Comparison of ENCODE assay signal across 1 cellular context in the genomic region with DNA sequence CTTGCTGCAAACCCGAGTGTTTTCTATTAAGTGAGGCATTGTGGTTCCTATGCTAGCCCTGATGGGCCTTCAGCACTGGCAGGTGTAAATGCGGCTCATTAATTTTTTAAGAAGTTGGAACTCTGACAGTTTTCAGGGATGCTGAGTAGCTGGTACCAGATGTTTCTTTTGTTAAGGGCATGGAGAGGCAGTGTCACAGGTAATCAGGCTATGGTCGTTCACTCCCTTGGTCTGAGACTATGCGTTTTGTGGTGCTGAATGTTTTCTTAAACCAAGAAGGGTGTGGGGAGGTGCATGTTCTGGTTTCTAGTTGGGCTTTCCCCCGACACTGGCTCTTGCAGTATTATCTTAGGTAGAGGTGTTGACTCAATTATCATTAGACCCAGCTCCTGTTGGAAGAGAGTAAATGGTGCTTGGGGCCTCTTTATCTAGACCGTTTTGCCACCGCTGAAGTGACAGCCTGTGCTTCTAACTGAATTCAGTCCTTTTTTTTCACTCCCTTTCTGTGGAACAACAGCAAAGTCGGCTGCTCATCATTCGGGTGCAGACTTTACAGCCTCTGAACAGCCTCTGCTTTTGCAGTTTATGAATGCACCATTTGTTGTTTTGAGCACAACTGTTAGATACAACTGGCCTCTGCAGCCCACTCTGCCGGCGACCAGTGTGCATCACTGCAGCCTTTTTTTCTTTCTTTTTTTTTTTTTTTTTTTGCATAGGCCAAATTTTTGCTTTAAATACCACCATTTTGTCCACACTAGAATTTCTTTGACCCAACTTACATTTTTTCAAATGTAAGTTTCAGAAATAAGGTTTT.
A peak's percentile ranks its signal among the peaks of the same experiment; 100 is the strongest.
TF ChIP-seq lines count a peak whose summit lies in the region.

No MANE protein-coding gene starts in this region.

TF ChIP-seq in K562, 482 proteins besides CTCF, POLR2A, EP300 and RAD21 (continued from another document and continues in another):
- TF ChIP-seq, protein P1, sequence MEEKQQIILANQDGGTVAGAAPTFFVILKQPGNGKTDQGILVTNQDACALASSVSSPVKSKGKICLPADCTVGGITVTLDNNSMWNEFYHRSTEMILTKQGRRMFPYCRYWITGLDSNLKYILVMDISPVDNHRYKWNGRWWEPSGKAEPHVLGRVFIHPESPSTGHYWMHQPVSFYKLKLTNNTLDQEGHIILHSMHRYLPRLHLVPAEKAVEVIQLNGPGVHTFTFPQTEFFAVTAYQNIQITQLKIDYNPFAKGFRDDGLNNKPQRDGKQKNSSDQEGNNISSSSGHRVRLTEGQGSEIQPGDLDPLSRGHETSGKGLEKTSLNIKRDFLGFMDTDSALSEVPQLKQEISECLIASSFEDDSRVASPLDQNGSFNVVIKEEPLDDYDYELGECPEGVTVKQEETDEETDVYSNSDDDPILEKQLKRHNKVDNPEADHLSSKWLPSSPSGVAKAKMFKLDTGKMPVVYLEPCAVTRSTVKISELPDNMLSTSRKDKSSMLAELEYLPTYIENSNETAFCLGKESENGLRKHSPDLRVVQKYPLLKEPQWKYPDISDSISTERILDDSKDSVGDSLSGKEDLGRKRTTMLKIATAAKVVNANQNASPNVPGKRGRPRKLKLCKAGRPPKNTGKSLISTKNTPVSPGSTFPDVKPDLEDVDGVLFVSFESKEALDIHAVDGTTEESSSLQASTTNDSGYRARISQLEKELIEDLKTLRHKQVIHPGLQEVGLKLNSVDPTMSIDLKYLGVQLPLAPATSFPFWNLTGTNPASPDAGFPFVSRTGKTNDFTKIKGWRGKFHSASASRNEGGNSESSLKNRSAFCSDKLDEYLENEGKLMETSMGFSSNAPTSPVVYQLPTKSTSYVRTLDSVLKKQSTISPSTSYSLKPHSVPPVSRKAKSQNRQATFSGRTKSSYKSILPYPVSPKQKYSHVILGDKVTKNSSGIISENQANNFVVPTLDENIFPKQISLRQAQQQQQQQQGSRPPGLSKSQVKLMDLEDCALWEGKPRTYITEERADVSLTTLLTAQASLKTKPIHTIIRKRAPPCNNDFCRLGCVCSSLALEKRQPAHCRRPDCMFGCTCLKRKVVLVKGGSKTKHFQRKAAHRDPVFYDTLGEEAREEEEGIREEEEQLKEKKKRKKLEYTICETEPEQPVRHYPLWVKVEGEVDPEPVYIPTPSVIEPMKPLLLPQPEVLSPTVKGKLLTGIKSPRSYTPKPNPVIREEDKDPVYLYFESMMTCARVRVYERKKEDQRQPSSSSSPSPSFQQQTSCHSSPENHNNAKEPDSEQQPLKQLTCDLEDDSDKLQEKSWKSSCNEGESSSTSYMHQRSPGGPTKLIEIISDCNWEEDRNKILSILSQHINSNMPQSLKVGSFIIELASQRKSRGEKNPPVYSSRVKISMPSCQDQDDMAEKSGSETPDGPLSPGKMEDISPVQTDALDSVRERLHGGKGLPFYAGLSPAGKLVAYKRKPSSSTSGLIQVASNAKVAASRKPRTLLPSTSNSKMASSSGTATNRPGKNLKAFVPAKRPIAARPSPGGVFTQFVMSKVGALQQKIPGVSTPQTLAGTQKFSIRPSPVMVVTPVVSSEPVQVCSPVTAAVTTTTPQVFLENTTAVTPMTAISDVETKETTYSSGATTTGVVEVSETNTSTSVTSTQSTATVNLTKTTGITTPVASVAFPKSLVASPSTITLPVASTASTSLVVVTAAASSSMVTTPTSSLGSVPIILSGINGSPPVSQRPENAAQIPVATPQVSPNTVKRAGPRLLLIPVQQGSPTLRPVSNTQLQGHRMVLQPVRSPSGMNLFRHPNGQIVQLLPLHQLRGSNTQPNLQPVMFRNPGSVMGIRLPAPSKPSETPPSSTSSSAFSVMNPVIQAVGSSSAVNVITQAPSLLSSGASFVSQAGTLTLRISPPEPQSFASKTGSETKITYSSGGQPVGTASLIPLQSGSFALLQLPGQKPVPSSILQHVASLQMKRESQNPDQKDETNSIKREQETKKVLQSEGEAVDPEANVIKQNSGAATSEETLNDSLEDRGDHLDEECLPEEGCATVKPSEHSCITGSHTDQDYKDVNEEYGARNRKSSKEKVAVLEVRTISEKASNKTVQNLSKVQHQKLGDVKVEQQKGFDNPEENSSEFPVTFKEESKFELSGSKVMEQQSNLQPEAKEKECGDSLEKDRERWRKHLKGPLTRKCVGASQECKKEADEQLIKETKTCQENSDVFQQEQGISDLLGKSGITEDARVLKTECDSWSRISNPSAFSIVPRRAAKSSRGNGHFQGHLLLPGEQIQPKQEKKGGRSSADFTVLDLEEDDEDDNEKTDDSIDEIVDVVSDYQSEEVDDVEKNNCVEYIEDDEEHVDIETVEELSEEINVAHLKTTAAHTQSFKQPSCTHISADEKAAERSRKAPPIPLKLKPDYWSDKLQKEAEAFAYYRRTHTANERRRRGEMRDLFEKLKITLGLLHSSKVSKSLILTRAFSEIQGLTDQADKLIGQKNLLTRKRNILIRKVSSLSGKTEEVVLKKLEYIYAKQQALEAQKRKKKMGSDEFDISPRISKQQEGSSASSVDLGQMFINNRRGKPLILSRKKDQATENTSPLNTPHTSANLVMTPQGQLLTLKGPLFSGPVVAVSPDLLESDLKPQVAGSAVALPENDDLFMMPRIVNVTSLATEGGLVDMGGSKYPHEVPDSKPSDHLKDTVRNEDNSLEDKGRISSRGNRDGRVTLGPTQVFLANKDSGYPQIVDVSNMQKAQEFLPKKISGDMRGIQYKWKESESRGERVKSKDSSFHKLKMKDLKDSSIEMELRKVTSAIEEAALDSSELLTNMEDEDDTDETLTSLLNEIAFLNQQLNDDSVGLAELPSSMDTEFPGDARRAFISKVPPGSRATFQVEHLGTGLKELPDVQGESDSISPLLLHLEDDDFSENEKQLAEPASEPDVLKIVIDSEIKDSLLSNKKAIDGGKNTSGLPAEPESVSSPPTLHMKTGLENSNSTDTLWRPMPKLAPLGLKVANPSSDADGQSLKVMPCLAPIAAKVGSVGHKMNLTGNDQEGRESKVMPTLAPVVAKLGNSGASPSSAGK (IDR thresholded peaks at IDR 0.05), result no peak
- TF ChIP-seq POLR2AphosphoS2 (IDR thresholded peaks at IDR 0.05; ENCODE audit: low read length), result no peak
- no peak for TF ChIP-seq ZNF143 (CRISPR knock-in tag; IDR thresholded peaks at IDR 0.05)
- TF ChIP-seq, protein P2, sequence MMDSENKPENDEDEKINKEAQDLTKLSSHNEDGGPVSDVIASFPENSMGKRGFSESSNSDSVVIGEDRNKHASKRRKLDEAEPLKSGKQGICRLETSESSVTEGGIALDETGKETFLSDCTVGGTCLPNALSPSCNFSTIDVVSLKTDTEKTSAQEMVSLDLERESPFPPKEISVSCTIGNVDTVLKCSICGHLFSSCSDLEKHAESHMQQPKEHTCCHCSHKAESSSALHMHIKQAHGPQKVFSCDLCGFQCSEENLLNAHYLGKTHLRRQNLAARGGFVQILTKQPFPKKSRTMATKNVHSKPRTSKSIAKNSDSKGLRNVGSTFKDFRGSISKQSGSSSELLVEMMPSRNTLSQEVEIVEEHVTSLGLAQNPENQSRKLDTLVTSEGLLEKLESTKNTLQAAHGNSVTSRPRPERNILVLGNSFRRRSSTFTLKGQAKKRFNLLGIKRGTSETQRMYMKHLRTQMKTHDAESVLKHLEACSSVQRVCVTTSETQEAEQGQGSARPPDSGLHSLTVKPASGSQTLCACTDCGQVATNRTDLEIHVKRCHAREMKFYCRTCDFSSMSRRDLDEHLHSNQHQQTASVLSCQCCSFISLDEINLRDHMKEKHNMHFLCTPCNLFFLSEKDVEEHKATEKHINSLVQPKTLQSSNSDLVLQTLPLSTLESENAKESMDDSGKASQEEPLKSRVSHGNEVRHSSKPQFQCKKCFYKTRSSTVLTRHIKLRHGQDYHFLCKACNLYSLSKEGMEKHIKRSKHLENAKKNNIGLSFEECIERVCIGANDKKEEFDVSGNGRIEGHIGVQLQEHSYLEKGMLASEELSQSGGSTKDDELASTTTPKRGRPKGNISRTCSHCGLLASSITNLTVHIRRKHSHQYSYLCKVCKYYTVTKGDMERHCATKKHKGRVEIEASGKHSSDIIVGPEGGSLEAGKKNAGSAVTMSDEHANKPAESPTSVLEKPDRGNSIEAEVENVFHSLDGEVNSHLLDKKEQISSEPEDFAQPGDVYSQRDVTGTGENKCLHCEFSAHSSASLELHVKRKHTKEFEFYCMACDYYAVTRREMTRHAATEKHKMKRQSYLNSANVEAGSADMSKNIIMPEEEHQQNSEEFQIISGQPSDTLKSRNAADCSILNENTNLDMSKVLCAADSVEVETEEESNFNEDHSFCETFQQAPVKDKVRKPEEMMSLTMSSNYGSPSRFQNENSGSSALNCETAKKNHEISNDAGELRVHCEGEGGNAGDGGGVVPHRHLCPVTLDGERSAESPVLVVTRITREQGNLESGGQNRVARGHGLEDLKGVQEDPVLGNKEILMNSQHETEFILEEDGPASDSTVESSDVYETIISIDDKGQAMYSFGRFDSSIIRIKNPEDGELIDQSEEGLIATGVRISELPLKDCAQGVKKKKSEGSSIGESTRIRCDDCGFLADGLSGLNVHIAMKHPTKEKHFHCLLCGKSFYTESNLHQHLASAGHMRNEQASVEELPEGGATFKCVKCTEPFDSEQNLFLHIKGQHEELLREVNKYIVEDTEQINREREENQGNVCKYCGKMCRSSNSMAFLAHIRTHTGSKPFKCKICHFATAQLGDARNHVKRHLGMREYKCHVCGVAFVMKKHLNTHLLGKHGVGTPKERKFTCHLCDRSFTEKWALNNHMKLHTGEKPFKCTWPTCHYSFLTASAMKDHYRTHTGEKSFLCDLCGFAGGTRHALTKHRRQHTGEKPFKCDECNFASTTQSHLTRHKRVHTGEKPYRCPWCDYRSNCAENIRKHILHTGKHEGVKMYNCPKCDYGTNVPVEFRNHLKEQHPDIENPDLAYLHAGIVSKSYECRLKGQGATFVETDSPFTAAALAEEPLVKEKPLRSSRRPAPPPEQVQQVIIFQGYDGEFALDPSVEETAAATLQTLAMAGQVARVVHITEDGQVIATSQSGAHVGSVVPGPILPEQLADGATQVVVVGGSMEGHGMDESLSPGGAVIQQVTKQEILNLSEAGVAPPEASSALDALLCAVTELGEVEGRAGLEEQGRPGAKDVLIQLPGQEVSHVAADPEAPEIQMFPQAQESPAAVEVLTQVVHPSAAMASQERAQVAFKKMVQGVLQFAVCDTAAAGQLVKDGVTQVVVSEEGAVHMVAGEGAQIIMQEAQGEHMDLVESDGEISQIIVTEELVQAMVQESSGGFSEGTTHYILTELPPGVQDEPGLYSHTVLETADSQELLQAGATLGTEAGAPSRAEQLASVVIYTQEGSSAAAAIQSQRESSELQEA (IDR thresholded peaks at IDR 0.05; ENCODE audit: low read depth), result no peak
- no peak for TF ChIP-seq SAFB (IDR thresholded peaks at IDR 0.05; ENCODE audit: borderline replicate concordance, low read depth, low read length)
- no peak for TF ChIP-seq RBM34 (IDR thresholded peaks at IDR 0.05; ENCODE audit: borderline replicate concordance, insufficient read depth, low read length)
- TF ChIP-seq, protein P3, sequence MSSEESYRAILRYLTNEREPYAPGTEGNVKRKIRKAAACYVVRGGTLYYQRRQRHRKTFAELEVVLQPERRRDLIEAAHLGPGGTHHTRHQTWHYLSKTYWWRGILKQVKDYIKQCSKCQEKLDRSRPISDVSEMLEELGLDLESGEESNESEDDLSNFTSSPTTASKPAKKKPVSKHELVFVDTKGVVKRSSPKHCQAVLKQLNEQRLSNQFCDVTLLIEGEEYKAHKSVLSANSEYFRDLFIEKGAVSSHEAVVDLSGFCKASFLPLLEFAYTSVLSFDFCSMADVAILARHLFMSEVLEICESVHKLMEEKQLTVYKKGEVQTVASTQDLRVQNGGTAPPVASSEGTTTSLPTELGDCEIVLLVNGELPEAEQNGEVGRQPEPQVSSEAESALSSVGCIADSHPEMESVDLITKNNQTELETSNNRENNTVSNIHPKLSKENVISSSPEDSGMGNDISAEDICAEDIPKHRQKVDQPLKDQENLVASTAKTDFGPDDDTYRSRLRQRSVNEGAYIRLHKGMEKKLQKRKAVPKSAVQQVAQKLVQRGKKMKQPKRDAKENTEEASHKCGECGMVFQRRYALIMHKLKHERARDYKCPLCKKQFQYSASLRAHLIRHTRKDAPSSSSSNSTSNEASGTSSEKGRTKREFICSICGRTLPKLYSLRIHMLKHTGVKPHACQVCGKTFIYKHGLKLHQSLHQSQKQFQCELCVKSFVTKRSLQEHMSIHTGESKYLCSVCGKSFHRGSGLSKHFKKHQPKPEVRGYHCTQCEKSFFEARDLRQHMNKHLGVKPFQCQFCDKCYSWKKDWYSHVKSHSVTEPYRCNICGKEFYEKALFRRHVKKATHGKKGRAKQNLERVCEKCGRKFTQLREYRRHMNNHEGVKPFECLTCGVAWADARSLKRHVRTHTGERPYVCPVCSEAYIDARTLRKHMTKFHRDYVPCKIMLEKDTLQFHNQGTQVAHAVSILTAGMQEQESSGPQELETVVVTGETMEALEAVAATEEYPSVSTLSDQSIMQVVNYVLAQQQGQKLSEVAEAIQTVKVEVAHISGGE (CRISPR knock-in tag; IDR thresholded peaks at IDR 0.05), result peak in 1 of 3 experiments; percentile 44; a peak in 1 of 6 replicates
- TF ChIP-seq, protein P4, sequence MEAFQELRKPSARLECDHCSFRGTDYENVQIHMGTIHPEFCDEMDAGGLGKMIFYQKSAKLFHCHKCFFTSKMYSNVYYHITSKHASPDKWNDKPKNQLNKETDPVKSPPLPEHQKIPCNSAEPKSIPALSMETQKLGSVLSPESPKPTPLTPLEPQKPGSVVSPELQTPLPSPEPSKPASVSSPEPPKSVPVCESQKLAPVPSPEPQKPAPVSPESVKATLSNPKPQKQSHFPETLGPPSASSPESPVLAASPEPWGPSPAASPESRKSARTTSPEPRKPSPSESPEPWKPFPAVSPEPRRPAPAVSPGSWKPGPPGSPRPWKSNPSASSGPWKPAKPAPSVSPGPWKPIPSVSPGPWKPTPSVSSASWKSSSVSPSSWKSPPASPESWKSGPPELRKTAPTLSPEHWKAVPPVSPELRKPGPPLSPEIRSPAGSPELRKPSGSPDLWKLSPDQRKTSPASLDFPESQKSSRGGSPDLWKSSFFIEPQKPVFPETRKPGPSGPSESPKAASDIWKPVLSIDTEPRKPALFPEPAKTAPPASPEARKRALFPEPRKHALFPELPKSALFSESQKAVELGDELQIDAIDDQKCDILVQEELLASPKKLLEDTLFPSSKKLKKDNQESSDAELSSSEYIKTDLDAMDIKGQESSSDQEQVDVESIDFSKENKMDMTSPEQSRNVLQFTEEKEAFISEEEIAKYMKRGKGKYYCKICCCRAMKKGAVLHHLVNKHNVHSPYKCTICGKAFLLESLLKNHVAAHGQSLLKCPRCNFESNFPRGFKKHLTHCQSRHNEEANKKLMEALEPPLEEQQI (IDR thresholded peaks at IDR 0.05), result no peak; the same call in 1 of the 2 replicates
- no peak for TF ChIP-seq LARP7 (IDR thresholded peaks at IDR 0.05)
- TF ChIP-seq ZNF699 (CRISPR knock-in tag; IDR thresholded peaks at IDR 0.05; ENCODE audit: insufficient replicate concordance), result no peak
- no peak for TF ChIP-seq HMGN3 (IDR thresholded peaks at IDR 0.05; ENCODE audit: borderline replicate concordance, extremely low read depth, insufficient read length, low read depth, low read length)
